ENCODE assay signal across 12 cellular contexts in the genomic region with DNA sequence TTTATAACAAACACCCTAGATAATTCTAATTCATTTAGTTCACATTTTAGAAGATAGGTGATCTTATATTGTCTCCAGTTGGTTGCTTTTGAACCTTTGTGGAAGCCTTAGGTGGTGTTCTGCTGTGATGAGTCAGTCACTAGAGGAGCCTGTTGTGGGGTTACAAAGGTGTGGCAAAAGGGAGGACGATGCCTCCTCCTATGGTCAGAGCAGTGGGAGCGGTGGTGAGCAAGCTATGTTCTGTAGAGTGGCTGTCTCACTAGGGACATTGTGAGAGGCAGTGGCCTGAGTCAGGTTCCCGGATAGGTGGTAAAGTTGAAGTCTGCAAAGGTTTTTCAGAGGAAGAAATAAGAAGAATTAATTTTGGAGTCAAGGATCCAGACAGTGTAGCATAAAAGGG.
DNase-seq lines count a peak whose midpoint lies in the region; ATAC-seq and TF ChIP-seq lines count a peak whose summit lies in the region.
"Had no signal": no experiment of that assay in that cellular context is flagged by ENCODE, and none has a peak within 500 bp of the region (broad histone marks: within the 10 kb centered on the region; RNA-seq: fewer than 3 reads in every experiment).

No MANE protein-coding gene starts in this region.

- H3K36me3 Mint-ChIP-seq in chondrocyte (ENCODE audit: low read depth): no peaks in the 10 kb centered on the region

- WGBS in right cardiac atrium: 96% methylated on average over 3 of the region's 3 CpGs

- ATAC-seq in right cardiac atrium (no peak), GM19324 (IDR thresholded peaks at IDR 0.05; ENCODE audit: low FRiP score, unreplicated experiment) (no peak)

- H3K36me3 ChIP-seq in left ventricle myocardium inferior (no peaks in the 10 kb centered on the region), vagina (no peaks in the 10 kb centered on the region)

- no peaks in the 10 kb centered on the region for H3K9me3 Mint-ChIP-seq in chondrocyte (ENCODE audit: low read depth)

- intact Hi-C loops in left ventricle myocardium inferior (cut with micrococcal nuclease) (no loop called here), right cardiac atrium (cut with DNase I) (no loop called here), vagina (cut with DNase I) (no loop called here)

- DNase-seq in left ventricle myocardium inferior: no peak
- no peak for DNase-seq in right cardiac atrium
- no peak for DNase-seq in chondrocyte (ENCODE audit: low spot score)
- peak; percentile 60 for DNase-seq in islet precursor cell
- DNase-seq in renal cortical epithelial cell (ENCODE audit: low read depth): peak; percentile 44
- DNase-seq in vagina (ENCODE audit: extremely low spot score in 2 of 2): no peak
- DNase-seq in ureter (ENCODE audit: low spot score): no peak
- DNase-seq: MV-4-11, NCI-H1436, SIG-M5 had no signal

- H3K4me1 Mint-ChIP-seq in chondrocyte (ENCODE audit: low read depth): peaks cover 23% of the 10 kb centered on the region

- no peak for TF ChIP-seq POLR2A in vagina (IDR thresholded peaks at IDR 0.05)

- peak overlapping the region; percentile 28 for H3K27ac Mint-ChIP-seq in chondrocyte (ENCODE audit: unreplicated experiment)

- H3K4me3 Mint-ChIP-seq in chondrocyte (ENCODE audit: unreplicated experiment): no peak overlapping the region

- no peak for TF ChIP-seq CTCF in left ventricle myocardium inferior (IDR thresholded peaks at IDR 0.05; ENCODE audit: borderline replicate concordance)
- TF ChIP-seq CTCF in chondrocyte (IDR thresholded peaks at IDR 0.05): no peak
- no peak for TF ChIP-seq CTCF in vagina (IDR thresholded peaks at IDR 0.05)

- H3K4me1 ChIP-seq in left ventricle myocardium inferior (peaks cover 25% of the 10 kb centered on the region), right cardiac atrium (ENCODE audit: control insufficient read depth, insufficient read depth, low read length) (no peaks in the 10 kb centered on the region), vagina (no peaks in the 10 kb centered on the region)

- no peaks in the 10 kb centered on the region for H3K9me3 ChIP-seq in left ventricle myocardium inferior (replicated peaks)
- no peaks in the 10 kb centered on the region for H3K9me3 ChIP-seq in right cardiac atrium (ENCODE audit: control insufficient read depth, low read length)
- H3K9me3 ChIP-seq in vagina: no peaks in the 10 kb centered on the region

- H3K27me3 ChIP-seq in left ventricle myocardium inferior (ENCODE audit: low read depth) (no peaks in the 10 kb centered on the region), right cardiac atrium (ENCODE audit: control insufficient read depth, insufficient read depth) (no peaks in the 10 kb centered on the region), vagina (no peaks in the 10 kb centered on the region)

- H3K27me3 Mint-ChIP-seq in chondrocyte (ENCODE audit: low read depth): no peaks in the 10 kb centered on the region

- H3K27ac ChIP-seq in left ventricle myocardium inferior (replicated peaks) (peak overlapping the region; percentile 84), right cardiac atrium (ENCODE audit: low read length) (no peak overlapping the region), vagina (no peak overlapping the region)
- H3K27ac ChIP-seq: GM23248 had no signal

- H3K4me3 ChIP-seq in left ventricle myocardium inferior (no peak overlapping the region), right cardiac atrium (ENCODE audit: low read length) (no peak overlapping the region), vagina (no peak overlapping the region)
- H3K4me3 ChIP-seq: GM23248 had no signal

Comparison
In these comparisons a context has a peak if more than half of its experiments do, and no peak if none do; other contexts are left out.
1. DNase-seq: peak in islet precursor cell (single experiment) and renal cortical epithelial cell (single experiment); none in left ventricle myocardium inferior (single experiment), right cardiac atrium (0 of 3), chondrocyte (single experiment), vagina (0 of 2) and ureter (single experiment).